ENCODE assay signal across 10 cellular contexts in genomic region chr2:24435391-24436316, GRCh38. TPM values are rescaled to one million over a fixed set of nuclear protein-coding genes. Genes with fewer than 3 reads are reported as not detected.
DNase-seq lines count a peak whose midpoint lies in the region; ATAC-seq and TF ChIP-seq lines count a peak whose summit lies in the region.
"Had no signal": no experiment of that assay in that cellular context is flagged by ENCODE, and none has a peak within 500 bp of the region (broad histone marks: within the 10 kb centered on the region; RNA-seq: fewer than 3 reads in every experiment).

No MANE protein-coding gene starts in this region.

- H3K27me3 Mint-ChIP-seq in activated naive CD4-positive, alpha-beta T cell treated with anti-CD3 and anti-CD28 coated beads, Interleukin-2, amount 10 ng/mL, durations not matched to agents 7 days and 5 days = no peaks in the 10 kb centered on the region

- no peak for TF ChIP-seq POLR2A in uterus (IDR thresholded peaks at IDR 0.05)

- intact Hi-C loops in uterus (cut with DNase I; ENCODE audit: low total_unique reads) = no loop called here

- no peaks in the 10 kb centered on the region for H3K4me1 Mint-ChIP-seq in activated naive CD4-positive, alpha-beta T cell treated with anti-CD3 and anti-CD28 coated beads, Interleukin-2, amount 10 ng/mL, durations not matched to agents 7 days and 5 days

- H3K36me3 ChIP-seq in muscle layer of duodenum (ENCODE audit: control insufficient read depth in 1 of 2, insufficient read depth in 2 of 2, low read length in 2 of 2) (no peaks in the 10 kb centered on the region), uterus (no peaks in the 10 kb centered on the region)

- no peak overlapping the region for H3K4me3 Mint-ChIP-seq in activated naive CD4-positive, alpha-beta T cell treated with anti-CD3 and anti-CD28 coated beads, Interleukin-2, amount 10 ng/mL, durations not matched to agents 7 days and 5 days

- no peak for TF ChIP-seq CTCF in uterus (IDR thresholded peaks at IDR 0.05)

- peak; percentile 16 for DNase-seq in NCI-H1436 (lab: John Stamatoyannopoulos, UW)
- no peak for DNase-seq in NCI-H1436 treated with DMSO at 0.1 percent for 48 hours (lab: John Stamatoyannopoulos, UW)
- DNase-seq in uterus = peak; percentile 62 to 83
- no peak for DNase-seq in activated naive CD4-positive, alpha-beta T cell treated with anti-CD3 and anti-CD28 coated beads, Interleukin-2, amount 10 ng/mL, durations not matched to agents 7 days and 5 days
- DNase-seq: 8988T, NCI-H510A treated with DMSO at 0.1 percent for 48 hours had no signal

- H3K4me3 ChIP-seq in muscle layer of duodenum (ENCODE audit: low read depth in 1 of 2, low read length in 2 of 2) = peak overlapping the region; percentile 4 to 22
- H3K4me3 ChIP-seq in uterus = no peak overlapping the region

- ATAC-seq in esophagus mucosa (peak; percentile 38), GM21529 (IDR thresholded peaks at IDR 0.05; ENCODE audit: unreplicated experiment) (no peak), GM19397 (IDR thresholded peaks at IDR 0.05; ENCODE audit: unreplicated experiment) (no peak)

- H3K27ac Mint-ChIP-seq in activated naive CD4-positive, alpha-beta T cell treated with anti-CD3 and anti-CD28 coated beads, Interleukin-2, amount 10 ng/mL, durations not matched to agents 7 days and 5 days = no peak overlapping the region

- H3K27me3 ChIP-seq in muscle layer of duodenum (ENCODE audit: low read depth, low read length) (no peaks in the 10 kb centered on the region), uterus (no peaks in the 10 kb centered on the region)

- H3K9me3 ChIP-seq in muscle layer of duodenum (ENCODE audit: control insufficient read depth in 1 of 2, low read length in 2 of 2) = no peaks in the 10 kb centered on the region
- no peaks in the 10 kb centered on the region for H3K9me3 ChIP-seq in uterus

- peak overlapping the region; percentile 46 for H3K27ac ChIP-seq in muscle layer of duodenum (ENCODE audit: low read length)
- peak overlapping the region; percentile 59 to 69 for H3K27ac ChIP-seq in uterus

- CTCF ChIA-PET in activated naive CD4-positive, alpha-beta T cell treated with anti-CD3 and anti-CD28 coated beads, Interleukin-2, amount 10 ng/mL, durations not matched to agents 7 days and 5 days (lab: Charles Lee) = interaction anchor here (0.6 to 1.5 kb wide), 3 partner anchors 8 to 35 kb away, joined by 3 to 6 read pairs (median 3); no protein-coding TSS in a partner anchor

- no peaks in the 10 kb centered on the region for H3K9me3 Mint-ChIP-seq in activated naive CD4-positive, alpha-beta T cell treated with anti-CD3 and anti-CD28 coated beads, Interleukin-2, amount 10 ng/mL, durations not matched to agents 7 days and 5 days

- H3K4me1 ChIP-seq in muscle layer of duodenum (ENCODE audit: control insufficient read depth in 1 of 2, insufficient read depth in 2 of 2, low read length in 2 of 2) (peaks cover 0 to 17% of the 10 kb centered on the region in 2 donors), uterus (peaks cover 0 to 13% of the 10 kb centered on the region in 2 donors)

- no peaks in the 10 kb centered on the region for H3K36me3 Mint-ChIP-seq in activated naive CD4-positive, alpha-beta T cell treated with anti-CD3 and anti-CD28 coated beads, Interleukin-2, amount 10 ng/mL, durations not matched to agents 7 days and 5 days

RNA-seq across cellular contexts. Expression of gene NCOA1, which starts 55.4 kb away (rescaled TPM):
- 27.9 TPM for total RNA-seq in esophagus mucosa
- 10 to 100 TPM; 38.7 to 88.5 (median 62.0) TPM for total RNA-seq in uterus

Comparison
In these comparisons a context has a peak if more than half of its experiments do, and no peak if none do; other contexts are left out.
1. DNase-seq: peak in NCI-H1436 (single experiment) and uterus (2 of 2); none in NCI-H1436 treated with DMSO at 0.1 percent for 48 hours (single experiment) and activated naive CD4-positive, alpha-beta T cell treated with anti-CD3 and anti-CD28 coated beads, Interleukin-2, amount 10 ng/mL, durations not matched to agents 7 days and 5 days (single experiment).
2. H3K4me3 ChIP-seq: peak in muscle layer of duodenum (2 of 2); none in uterus (0 of 2).